Comparison of ENCODE assay signal across 23 cellular contexts in the genomic region with DNA sequence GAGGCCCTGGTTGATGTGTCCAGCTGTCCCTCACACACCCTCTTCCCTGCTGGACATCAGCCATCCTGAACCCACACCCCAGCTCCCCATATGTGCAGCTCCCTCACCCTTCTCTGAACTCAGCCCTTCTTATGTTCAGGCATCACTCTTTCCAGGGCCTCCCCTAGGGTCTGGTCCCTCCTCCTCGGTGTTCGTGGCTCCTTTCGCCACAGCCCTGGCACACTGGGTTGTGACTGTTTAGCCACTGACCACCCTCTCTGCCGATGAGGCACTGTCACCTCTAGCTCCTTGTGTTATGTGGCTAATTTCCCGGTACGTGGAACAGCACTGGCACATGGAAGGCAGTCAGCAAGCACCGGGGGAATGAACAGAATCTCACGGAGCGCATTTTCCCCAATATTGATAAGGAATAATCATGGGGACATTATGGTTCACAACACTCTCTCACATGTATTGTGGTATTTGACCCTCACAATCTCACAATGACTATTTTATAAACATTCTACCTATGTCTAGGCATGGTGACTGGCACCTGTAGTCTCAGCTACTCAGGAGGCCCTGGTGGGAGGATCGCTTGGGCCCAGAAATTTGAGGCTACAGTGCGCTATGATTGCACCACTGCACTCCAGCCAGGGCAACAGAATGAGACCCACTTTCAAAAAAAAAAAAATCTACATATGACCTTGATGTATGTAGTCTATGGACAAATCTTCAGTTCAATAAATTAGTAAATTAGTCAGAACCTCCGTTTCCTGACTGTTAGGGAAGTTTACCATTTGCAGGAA.
DNase-seq lines count a peak whose midpoint lies in the region; TF ChIP-seq lines count a peak whose summit lies in the region.
"Had no signal": no experiment of that assay in that cellular context is flagged by ENCODE, and none has a peak within 500 bp of the region (broad histone marks: within the 10 kb centered on the region; RNA-seq: fewer than 3 reads in every experiment).

No MANE protein-coding gene starts in this region.

- no peak overlapping the region for H2AK5ac ChIP-seq in trophoblast cell (ENCODE audit: low read length)

- no peak overlapping the region for H3K4ac ChIP-seq in trophoblast cell (ENCODE audit: low read depth, low read length)

- H3K27me3 ChIP-seq in trophoblast cell (ENCODE audit: insufficient read depth, low read length) (no peaks in the 10 kb centered on the region), vagina (no peaks in the 10 kb centered on the region), hepatocyte (no peaks in the 10 kb centered on the region), PC-9 (ENCODE audit: insufficient read depth, low read depth) (peaks cover 65% of the 10 kb centered on the region)
- H3K27me3 ChIP-seq: BE2C, BLaER1 had no signal

- no peak overlapping the region for H4K8ac ChIP-seq in trophoblast cell (ENCODE audit: low read depth, low read length)

- no peak overlapping the region for H2BK120ac ChIP-seq in trophoblast cell (ENCODE audit: insufficient read depth, low read length, poor library complexity)

- H3K27ac Mint-ChIP-seq in activated CD4-positive, alpha-beta T cell treated with anti-CD3 and anti-CD28 coated beads, Interleukin-2, amount 10 ng/mL, durations not matched to agents 24 days and 14 days: no peak overlapping the region
- no peak overlapping the region for H3K27ac Mint-ChIP-seq in activated CD4-positive, alpha-beta T cell treated with anti-CD3 and anti-CD28 coated beads, Interleukin-2, amount 10 ng/mL, durations not matched to agents 7 days and 5 days
- H3K27ac Mint-ChIP-seq: CD4-positive, alpha-beta memory T cell; CD4-positive, CD25-positive, alpha-beta regulatory T cell; CD8-positive, alpha-beta memory T cell had no signal

- CTCF ChIA-PET in activated CD4-positive, alpha-beta T cell treated with anti-CD3 and anti-CD28 coated beads, Interleukin-2, amount 10 ng/mL, durations not matched to agents 7 days and 5 days (lab: Charles Lee): no interaction called here
- CTCF ChIA-PET in PC-9 (lab: Charles Lee): no interaction called here

- no peaks in the 10 kb centered on the region for H3K36me3 Mint-ChIP-seq in activated CD4-positive, alpha-beta T cell treated with anti-CD3 and anti-CD28 coated beads, Interleukin-2, amount 10 ng/mL, durations not matched to agents 24 days and 14 days (ENCODE audit: low read depth)
- H3K36me3 Mint-ChIP-seq in activated CD4-positive, alpha-beta T cell treated with anti-CD3 and anti-CD28 coated beads, Interleukin-2, amount 10 ng/mL, durations not matched to agents 7 days and 5 days (ENCODE audit: low read depth): no peaks in the 10 kb centered on the region
- H3K36me3 Mint-ChIP-seq: CD14-positive monocyte; CD4-positive, alpha-beta memory T cell had no signal

- no peak overlapping the region for H4K12ac ChIP-seq in trophoblast cell (ENCODE audit: low read depth, low read length)

- no peaks in the 10 kb centered on the region for H3K4me1 Mint-ChIP-seq in activated CD4-positive, alpha-beta T cell treated with anti-CD3 and anti-CD28 coated beads, Interleukin-2, amount 10 ng/mL, durations not matched to agents 24 days and 14 days
- H3K4me1 Mint-ChIP-seq in activated CD4-positive, alpha-beta T cell treated with anti-CD3 and anti-CD28 coated beads, Interleukin-2, amount 10 ng/mL, durations not matched to agents 7 days and 5 days: no peaks in the 10 kb centered on the region
- H3K4me1 Mint-ChIP-seq: CD14-positive monocyte; CD4-positive, alpha-beta memory T cell; CD4-positive, CD25-positive, alpha-beta regulatory T cell; CD8-positive, alpha-beta memory T cell had no signal

- no peaks in the 10 kb centered on the region for H3F3A ChIP-seq in PC-9 (ENCODE audit: insufficient read depth, low read depth)

- H3K9me2 ChIP-seq in hepatocyte (replicated peaks; ENCODE audit: insufficient read depth) (no peaks in the 10 kb centered on the region), PC-9 (ENCODE audit: insufficient read depth) (no peaks in the 10 kb centered on the region)

- H3K4me1 ChIP-seq in trophoblast cell (ENCODE audit: control insufficient read depth in 1 of 2, insufficient read depth in 2 of 2, low read length in 2 of 2) (no peaks in the 10 kb centered on the region), vagina (no peaks in the 10 kb centered on the region), hepatocyte (ENCODE audit: insufficient read depth) (peaks cover 5% of the 10 kb centered on the region), PC-9 (replicated peaks; ENCODE audit: insufficient read depth) (no peaks in the 10 kb centered on the region)
- H3K4me1 ChIP-seq: A549, BE2C had no signal

- DNase-seq in activated CD4-positive, alpha-beta T cell treated with anti-CD3 and anti-CD28 coated beads, Interleukin-2, amount 10 ng/mL, durations not matched to agents 24 days and 14 days: peak; percentile 20
- no peak for DNase-seq in activated CD4-positive, alpha-beta T cell treated with anti-CD3 and anti-CD28 coated beads, Interleukin-2, amount 10 ng/mL, durations not matched to agents 7 days and 5 days
- DNase-seq in trophoblast cell (no peak), vagina (ENCODE audit: extremely low spot score in 2 of 2) (peak; percentile 25 to 90), hepatocyte (ENCODE audit: low spot score) (no peak), PC-9 (no peak)
- DNase-seq: ACHN; BE2C; C1 segment of cervical spinal cord; CD4-positive, alpha-beta memory T cell; CD4-positive, CD25-positive, alpha-beta regulatory T cell; CD8-positive, alpha-beta memory T cell; COR-L47; DMS 273 treated with DMSO at 0.1 percent for 48 hours; DMS153; DMS53; DND-41; EL; GF-D8 had no signal

- H3K27me3 Mint-ChIP-seq in activated CD4-positive, alpha-beta T cell treated with anti-CD3 and anti-CD28 coated beads, Interleukin-2, amount 10 ng/mL, durations not matched to agents 24 days and 14 days: no peaks in the 10 kb centered on the region
- H3K27me3 Mint-ChIP-seq in activated CD4-positive, alpha-beta T cell treated with anti-CD3 and anti-CD28 coated beads, Interleukin-2, amount 10 ng/mL, durations not matched to agents 7 days and 5 days: no peaks in the 10 kb centered on the region
- H3K27me3 Mint-ChIP-seq: CD4-positive, CD25-positive, alpha-beta regulatory T cell had no signal

- no peak overlapping the region for H3K4me3 Mint-ChIP-seq in activated CD4-positive, alpha-beta T cell treated with anti-CD3 and anti-CD28 coated beads, Interleukin-2, amount 10 ng/mL, durations not matched to agents 24 days and 14 days
- H3K4me3 Mint-ChIP-seq in activated CD4-positive, alpha-beta T cell treated with anti-CD3 and anti-CD28 coated beads, Interleukin-2, amount 10 ng/mL, durations not matched to agents 7 days and 5 days: no peak overlapping the region
- H3K4me3 Mint-ChIP-seq: CD14-positive monocyte; CD4-positive, alpha-beta memory T cell; CD4-positive, CD25-positive, alpha-beta regulatory T cell; CD8-positive, alpha-beta memory T cell had no signal

- TF ChIP-seq POLR2A in vagina (IDR thresholded peaks at IDR 0.05): no peak

- BruUV-seq in PC-9 (replicated peaks; lab: Mats Ljungman, UMichigan): no TSS peak

- H3K4me2 ChIP-seq in trophoblast cell (ENCODE audit: low read length): no peak overlapping the region
- no peak overlapping the region for H3K4me2 ChIP-seq in hepatocyte
- H3K4me2 ChIP-seq in PC-9: no peak overlapping the region
- H3K4me2 ChIP-seq: A549, BLaER1 had no signal

- TF ChIP-seq CTCF in vagina (IDR thresholded peaks at IDR 0.05): no peak
- no peak for TF ChIP-seq CTCF in hepatocyte (IDR thresholded peaks at IDR 0.05; ENCODE audit: poor library complexity)
- no peak for TF ChIP-seq CTCF in PC-9 (conservative IDR thresholded peaks at IDR 0.05)

- H3K79me1 ChIP-seq in trophoblast cell (ENCODE audit: low read length): no peaks in the 10 kb centered on the region

- H4K20me1 ChIP-seq in hepatocyte (ENCODE audit: insufficient read depth, poor library complexity, severe bottlenecking) (no peaks in the 10 kb centered on the region), PC-9 (ENCODE audit: insufficient read depth) (no peaks in the 10 kb centered on the region)
- H4K20me1 ChIP-seq: BLaER1 had no signal

- no peak overlapping the region for H2BK5ac ChIP-seq in trophoblast cell (ENCODE audit: low read depth, low read length, poor library complexity)

- H3K79me2 ChIP-seq in trophoblast cell (ENCODE audit: control insufficient read depth, insufficient read depth, low read length, poor library complexity): no peaks in the 10 kb centered on the region
- H3K79me2 ChIP-seq in hepatocyte: no peaks in the 10 kb centered on the region
- no peaks in the 10 kb centered on the region for H3K79me2 ChIP-seq in PC-9 (ENCODE audit: low read depth)

- no peak overlapping the region for H2BK12ac ChIP-seq in trophoblast cell (ENCODE audit: low read length)

- peaks cover 1% of the 10 kb centered on the region for H3K9me3 ChIP-seq in trophoblast cell (ENCODE audit: insufficient read depth, low read depth, low read length)
- H3K9me3 ChIP-seq in vagina: no peaks in the 10 kb centered on the region
- no peaks in the 10 kb centered on the region for H3K9me3 ChIP-seq in hepatocyte (ENCODE audit: low read depth)
- H3K9me3 ChIP-seq in PC-9 (ENCODE audit: insufficient read depth, low read depth): no peaks in the 10 kb centered on the region
- H3K9me3 ChIP-seq: A549, BE2C, BLaER1 had no signal

- no peak overlapping the region for H3K14ac ChIP-seq in trophoblast cell (ENCODE audit: low read length)

- H4K91ac ChIP-seq in trophoblast cell (ENCODE audit: low read depth, low read length): no peak overlapping the region

- H2AFZ ChIP-seq in trophoblast cell (ENCODE audit: insufficient read depth, low read length, poor library complexity): no peak overlapping the region
- no peak overlapping the region for H2AFZ ChIP-seq in hepatocyte
- no peak overlapping the region for H2AFZ ChIP-seq in PC-9

- no peak overlapping the region for H3K9ac ChIP-seq in trophoblast cell (ENCODE audit: low read length)
- H3K9ac ChIP-seq: BLaER1 had no signal

- no peak overlapping the region for H3K23ac ChIP-seq in trophoblast cell (ENCODE audit: low read length)

- no peak overlapping the region for H3K27ac ChIP-seq in trophoblast cell (ENCODE audit: low read depth, low read length)
- H3K27ac ChIP-seq in vagina: no peak overlapping the region
- H3K27ac ChIP-seq in hepatocyte: no peak overlapping the region
- H3K27ac ChIP-seq in PC-9: no peak overlapping the region
- H3K27ac ChIP-seq: 22Rv1, A549, BLaER1 had no signal

- no CpG with 5 or more reads among the region's 12 CpGs for WGBS in trophoblast cell (ENCODE audit: extremely low coverage, insufficient coverage, insufficient read length)
- WGBS in hepatocyte (ENCODE audit: low lambda C conversion rate, missing lambda C conversion rate): 97% methylated on average over 12 of the region's 12 CpGs

- intact Hi-C loops in activated CD4-positive, alpha-beta T cell treated with anti-CD3 and anti-CD28 coated beads, Interleukin-2, amount 10 ng/mL, durations not matched to agents 24 days and 14 days (cut with micrococcal nuclease): no loop called here
- intact Hi-C loops in vagina (cut with DNase I) (no loop called here), PC-9 (cut with micrococcal nuclease; ENCODE audit: unreplicated experiment) (no loop called here)

- no peak overlapping the region for H3K18ac ChIP-seq in trophoblast cell (ENCODE audit: low read length)

- POLR2A ChIA-PET in activated CD4-positive, alpha-beta T cell treated with anti-CD3 and anti-CD28 coated beads, Interleukin-2, amount 10 ng/mL, durations not matched to agents 7 days and 5 days (lab: Charles Lee): no interaction called here
- POLR2A ChIA-PET in PC-9 (lab: Charles Lee; ENCODE audit: unreplicated experiment): no interaction called here

- H3K4me3 ChIP-seq in trophoblast cell (ENCODE audit: low read depth, low read length) (peak overlapping the region; percentile 49), vagina (no peak overlapping the region), hepatocyte (no peak overlapping the region), PC-9 (no peak overlapping the region)
- H3K4me3 ChIP-seq: A549, BLaER1 had no signal

- H3K9me3 Mint-ChIP-seq in activated CD4-positive, alpha-beta T cell treated with anti-CD3 and anti-CD28 coated beads, Interleukin-2, amount 10 ng/mL, durations not matched to agents 24 days and 14 days: no peaks in the 10 kb centered on the region
- H3K9me3 Mint-ChIP-seq in activated CD4-positive, alpha-beta T cell treated with anti-CD3 and anti-CD28 coated beads, Interleukin-2, amount 10 ng/mL, durations not matched to agents 7 days and 5 days: no peaks in the 10 kb centered on the region

- H3K36me3 ChIP-seq in trophoblast cell (ENCODE audit: control insufficient read depth in 1 of 2, insufficient read depth in 2 of 2, low read length in 2 of 2) (no peaks in the 10 kb centered on the region), vagina (no peaks in the 10 kb centered on the region), hepatocyte (replicated peaks; ENCODE audit: insufficient read depth, low read depth) (no peaks in the 10 kb centered on the region), PC-9 (ENCODE audit: low read depth) (no peaks in the 10 kb centered on the region)
- H3K36me3 ChIP-seq: BE2C, BLaER1 had no signal

Comparison
In these comparisons a context has a peak if more than half of its experiments do, and no peak if none do; other contexts are left out.
1. DNase-seq: peak in activated CD4-positive, alpha-beta T cell treated with anti-CD3 and anti-CD28 coated beads, Interleukin-2, amount 10 ng/mL, durations not matched to agents 24 days and 14 days (single experiment) and vagina (2 of 2); none in activated CD4-positive, alpha-beta T cell treated with anti-CD3 and anti-CD28 coated beads, Interleukin-2, amount 10 ng/mL, durations not matched to agents 7 days and 5 days (single experiment), trophoblast cell (0 of 2), hepatocyte (single experiment) and PC-9 (0 of 2).